ENCODE assay signal across 12 cellular contexts in genomic region chr4:173243321-173243720, GRCh38.
DNase-seq lines count a peak whose midpoint lies in the region; ATAC-seq and TF ChIP-seq lines count a peak whose summit lies in the region.
"Had no signal": no experiment of that assay in that cellular context is flagged by ENCODE, and none has a peak within 500 bp of the region (broad histone marks: within the 10 kb centered on the region; RNA-seq: fewer than 3 reads in every experiment).

No MANE protein-coding gene starts in this region.

- H3K79me2 ChIP-seq in MM.1S (ENCODE audit: low read length), result peaks cover 7% of the 10 kb centered on the region; the same call in 1 of the 2 replicates

- H4K20me1 ChIP-seq in MM.1S (ENCODE audit: insufficient read depth, low read length), result no peaks in the 10 kb centered on the region

- no peak for TF ChIP-seq CTCF in RWPE2 (IDR thresholded peaks at IDR 0.05; ENCODE audit: poor library complexity, severe bottlenecking)
- TF ChIP-seq CTCF in fibroblast of villous mesenchyme (IDR thresholded peaks at IDR 0.05; ENCODE audit: insufficient read depth, low read depth, low read length), result no peak
- no peak for TF ChIP-seq CTCF in MM.1S (IDR thresholded peaks at IDR 0.05; ENCODE audit: low read length)

- H3K4me1 ChIP-seq in RWPE2 (ENCODE audit: insufficient read depth, poor library complexity, severe bottlenecking) (peaks cover 14% of the 10 kb centered on the region), MM.1S (ENCODE audit: low read length) (peaks cover 15% of the 10 kb centered on the region; the same call in 1 of the 2 replicates)
- H3K4me1 ChIP-seq: upper lobe of right lung had no signal

- no peak overlapping the region for H3K4me3 ChIP-seq in RWPE2 (ENCODE audit: severe bottlenecking)
- no peak overlapping the region for H3K4me3 ChIP-seq in fibroblast of villous mesenchyme (ENCODE audit: low read depth, low read length)
- no peak overlapping the region for H3K4me3 ChIP-seq in MM.1S (ENCODE audit: low read length)
- H3K4me3 ChIP-seq: upper lobe of right lung had no signal

- no peak overlapping the region for H2AFZ ChIP-seq in MM.1S (ENCODE audit: low read length)

- H3K27me3 ChIP-seq in RWPE2 (ENCODE audit: insufficient read depth, poor library complexity, severe bottlenecking) (no peaks in the 10 kb centered on the region), MM.1S (replicated peaks; ENCODE audit: insufficient read depth, low read length) (no peaks in the 10 kb centered on the region)
- H3K27me3 ChIP-seq: upper lobe of right lung had no signal

- ATAC-seq in RWPE2 (ENCODE audit: low read depth), result peak; percentile 100
- no peak for ATAC-seq in left lobe of liver
- ATAC-seq: upper lobe of right lung had no signal

- H3F3A ChIP-seq in MM.1S (ENCODE audit: insufficient read depth, low read length), result no peaks in the 10 kb centered on the region

- peak; percentile 28 for DNase-seq in NCI-H345 (lab: John Stamatoyannopoulos, UW)
- DNase-seq in NCI-H345 treated with DMSO at 0.1 percent for 48 hours (lab: John Stamatoyannopoulos, UW; ENCODE audit: unreplicated experiment), result no peak
- no peak for DNase-seq in RWPE2 (ENCODE audit: low spot score)
- peak; percentile 54 for DNase-seq in fibroblast of villous mesenchyme (ENCODE audit: low read depth)
- peak; percentile 82 for DNase-seq in stromal cell of bone marrow (ENCODE audit: low read depth)
- DNase-seq in CD1c-positive myeloid dendritic cell (ENCODE audit: extremely low spot score), result no peak
- DNase-seq in MM.1S, result no peak
- no peak for DNase-seq in left lobe of liver (ENCODE audit: low spot score)
- DNase-seq: AML-193, KG1, occipital lobe, upper lobe of right lung had no signal

- no peak overlapping the region for H3K9ac ChIP-seq in MM.1S (ENCODE audit: low read length)

- peak overlapping the region; percentile 43 for H3K27ac ChIP-seq in RWPE2 (ENCODE audit: poor library complexity, severe bottlenecking)
- H3K27ac ChIP-seq in MM.1S (ENCODE audit: low read length), result no peak overlapping the region
- H3K27ac ChIP-seq: upper lobe of right lung had no signal

- no peaks in the 10 kb centered on the region for H3K9me2 ChIP-seq in MM.1S (replicated peaks; ENCODE audit: insufficient read depth, low read length)

- no peak overlapping the region for H3K4me2 ChIP-seq in MM.1S (ENCODE audit: low read depth, low read length)

- no peaks in the 10 kb centered on the region for H3K36me3 ChIP-seq in RWPE2 (ENCODE audit: low read depth)
- H3K36me3 ChIP-seq in MM.1S (replicated peaks; ENCODE audit: insufficient read depth, low read length), result no peaks in the 10 kb centered on the region
- H3K36me3 ChIP-seq: upper lobe of right lung had no signal

- H3K9me3 ChIP-seq in RWPE2 (ENCODE audit: severe bottlenecking), result no peaks in the 10 kb centered on the region
- H3K9me3 ChIP-seq in MM.1S (replicated peaks; ENCODE audit: insufficient read depth, low read length), result no peaks in the 10 kb centered on the region
- H3K9me3 ChIP-seq: upper lobe of right lung had no signal

Comparison
In these comparisons a context has a peak if more than half of its experiments do, and no peak if none do; other contexts are left out.
1. DNase-seq: peak in NCI-H345 (single experiment), fibroblast of villous mesenchyme (single experiment) and stromal cell of bone marrow (single experiment); none in NCI-H345 treated with DMSO at 0.1 percent for 48 hours (single experiment), RWPE2 (single experiment), CD1c-positive myeloid dendritic cell (single experiment), MM.1S (single experiment) and left lobe of liver (single experiment).